In genomic region chr1:27084107-27084506, GRCh38 we compare ENCODE assay signal across 7 cellular contexts.
"Had no signal": no experiment of that assay in that cellular context is flagged by ENCODE, and none has a peak within 500 bp of the region (broad histone marks: within the 10 kb centered on the region; RNA-seq: fewer than 3 reads in every experiment).

No MANE protein-coding gene starts in this region.

- DNase-seq: GDM1, GF-D8 had no signal

- FAIRE-seq: G401.6, GM12891, GM12892, GM18507, GM19239 had no signal
